ENCODE assay signal across 11 cellular contexts in genomic region chr2:38214209-38214717, GRCh38.
DNase-seq lines count a peak whose midpoint lies in the region; ATAC-seq and TF ChIP-seq lines count a peak whose summit lies in the region.
"Had no signal": no experiment of that assay in that cellular context is flagged by ENCODE, and none has a peak within 500 bp of the region (broad histone marks: within the 10 kb centered on the region; RNA-seq: fewer than 3 reads in every experiment).

No MANE protein-coding gene starts in this region.

- peak overlapping the region; percentile 74 for H3K27ac Mint-ChIP-seq in MCF 10A (ENCODE audit: low read depth, unreplicated experiment)
- no peak overlapping the region for H3K27ac Mint-ChIP-seq in stimulated activated effector memory CD8-positive, alpha-beta T cell treated with anti-CD3 and anti-CD28 coated beads, Interleukin-12 subunit alpha, Interleukin-12 subunit beta, amount 100 ng/mL, for 72 hours

- 90% methylated on average over 5 of the region's 5 CpGs for WGBS in mammary epithelial cell (ENCODE audit: low coverage, missing lambda C conversion rate)

- BruUV-seq in MCF 10A (replicated peaks; lab: Mats Ljungman, UMichigan) (no TSS peak), mammary epithelial cell (replicated peaks; lab: Mats Ljungman, UMichigan) (no TSS peak)

- peaks cover 18% of the 10 kb centered on the region for H3K4me1 ChIP-seq in mammary epithelial cell (ENCODE audit: insufficient read depth, low read length)

- dilution Hi-C loops in mammary epithelial cell (cut with HindIII; ENCODE audit: low sequenced_read_pairs): no loop called here

- no peaks in the 10 kb centered on the region for H3K9me3 ChIP-seq in mammary epithelial cell (replicated peaks; ENCODE audit: insufficient read depth, low read length)

- no peak overlapping the region for H3K4me3 Mint-ChIP-seq in MCF 10A (ENCODE audit: unreplicated experiment)
- peak overlapping the region; percentile 13 for H3K4me3 Mint-ChIP-seq in stimulated activated effector memory CD8-positive, alpha-beta T cell treated with anti-CD3 and anti-CD28 coated beads, Interleukin-12 subunit alpha, Interleukin-12 subunit beta, amount 100 ng/mL, for 72 hours

- TF ChIP-seq CTCF in MCF 10A (IDR thresholded peaks at IDR 0.05; ENCODE audit: unreplicated experiment) (no peak), mammary epithelial cell (conservative IDR thresholded peaks at IDR 0.05 in 1 of 2, IDR thresholded peaks at IDR 0.05 in 1 of 2; ENCODE audit: extremely low read depth in 1 of 2, insufficient read depth in 1 of 2, low read depth in 1 of 2, low read length in 2 of 2) (no peak)

- H2AFZ ChIP-seq in mammary epithelial cell (ENCODE audit: low read depth, low read length): no peak overlapping the region

- in situ Hi-C loops in mammary epithelial cell (cut with MboI; ENCODE audit: low sequenced_read_pairs in 2 of 2): no loop called here

- DNase-seq in MCF 10A (ENCODE audit: unreplicated experiment): no peak
- DNase-seq in mammary epithelial cell: no peak
- peak; percentile 87 for DNase-seq in NCI-H1694 treated with DMSO at 0.1 percent for 48 hours (lab: John Stamatoyannopoulos, UW)
- DNase-seq in amniotic epithelial cell (ENCODE audit: low read depth): peak; percentile 29
- DNase-seq in stimulated activated effector memory CD8-positive, alpha-beta T cell treated with anti-CD3 and anti-CD28 coated beads, Interleukin-12 subunit alpha, Interleukin-12 subunit beta, amount 100 ng/mL, for 72 hours (ENCODE audit: low spot score in 2 of 2): peak in 1 of 2 donors; percentile 53
- no peak for DNase-seq in SHP77 treated with DMSO at 0.1 percent for 48 hours (lab: John Stamatoyannopoulos, UW)
- DNase-seq in SKM-1 (lab: John Stamatoyannopoulos, UW; ENCODE audit: unreplicated experiment): no peak
- DNase-seq: aorta, dorsolateral prefrontal cortex, IMR-90 had no signal

- intact Hi-C loops in MCF 10A (cut with micrococcal nuclease) (no loop called here), mammary epithelial cell (cut with micrococcal nuclease) (no loop called here)

- peaks cover 4% of the 10 kb centered on the region for H3K9me3 Mint-ChIP-seq in MCF 10A (ENCODE audit: unreplicated experiment)
- H3K9me3 Mint-ChIP-seq in stimulated activated effector memory CD8-positive, alpha-beta T cell treated with anti-CD3 and anti-CD28 coated beads, Interleukin-12 subunit alpha, Interleukin-12 subunit beta, amount 100 ng/mL, for 72 hours: peaks cover 3% of the 10 kb centered on the region

- H3K4me1 Mint-ChIP-seq in MCF 10A (ENCODE audit: insufficient read depth, unreplicated experiment): peaks cover 44% of the 10 kb centered on the region
- H3K4me1 Mint-ChIP-seq in stimulated activated effector memory CD8-positive, alpha-beta T cell treated with anti-CD3 and anti-CD28 coated beads, Interleukin-12 subunit alpha, Interleukin-12 subunit beta, amount 100 ng/mL, for 72 hours: peaks cover 11% of the 10 kb centered on the region

- H3K36me3 Mint-ChIP-seq in MCF 10A (ENCODE audit: insufficient read depth, unreplicated experiment): peaks cover 4% of the 10 kb centered on the region
- H3K36me3 Mint-ChIP-seq in stimulated activated effector memory CD8-positive, alpha-beta T cell treated with anti-CD3 and anti-CD28 coated beads, Interleukin-12 subunit alpha, Interleukin-12 subunit beta, amount 100 ng/mL, for 72 hours: no peaks in the 10 kb centered on the region

- CTCF ChIA-PET in MCF 10A (lab: Yijun Ruan, JAX): interaction anchor here (0.5 kb wide), 1 partner anchor 416 kb away, joined by 3 read pairs; no protein-coding TSS in a partner anchor
- CTCF ChIA-PET in mammary epithelial cell (lab: Charles Lee; ENCODE audit: low non-redundant PET): no interaction called here

- ATAC-seq in stimulated activated effector memory CD8-positive, alpha-beta T cell treated with anti-CD3 and anti-CD28 coated beads, Interleukin-12 subunit alpha, Interleukin-12 subunit beta, amount 100 ng/mL, for 72 hours: peak; percentile 97
- no peak for ATAC-seq in HG03354 (IDR thresholded peaks at IDR 0.05; ENCODE audit: poor library complexity, severe bottlenecking, unreplicated experiment)

- no peaks in the 10 kb centered on the region for H3K36me3 ChIP-seq in mammary epithelial cell (ENCODE audit: insufficient read depth, low read length)

- H3K9ac ChIP-seq in mammary epithelial cell (ENCODE audit: insufficient read depth, low read length): no peak overlapping the region

- H3K4me3 ChIP-seq in mammary epithelial cell (replicated peaks in 1 of 3; ENCODE audit: insufficient read depth in 1 of 3, low read depth in 2 of 3, low read length in 3 of 3): no peak overlapping the region
- H3K4me3 ChIP-seq: dorsolateral prefrontal cortex had no signal

- H4K20me1 ChIP-seq in mammary epithelial cell (ENCODE audit: insufficient read depth, low read length): no peaks in the 10 kb centered on the region

- H3K79me2 ChIP-seq in mammary epithelial cell (ENCODE audit: insufficient read depth, low read length): no peaks in the 10 kb centered on the region

- no peak overlapping the region for H3K4me2 ChIP-seq in mammary epithelial cell (ENCODE audit: insufficient read depth, low read depth, low read length)

- POLR2A ChIA-PET in MCF 10A (lab: Yijun Ruan, JAX): interaction anchor here (0.9 to 4.3 kb wide), 3 partner anchors 11 to 26 kb away, joined by 5 to 36 read pairs (median 9); no protein-coding TSS in a partner anchor

- no peaks in the 10 kb centered on the region for H3K27me3 Mint-ChIP-seq in MCF 10A (ENCODE audit: insufficient read depth, unreplicated experiment)

- no peak overlapping the region for H3K27ac ChIP-seq in mammary epithelial cell (ENCODE audit: insufficient read depth, low read depth, low read length)
- H3K27ac ChIP-seq: dorsolateral prefrontal cortex had no signal

- no peaks in the 10 kb centered on the region for H3K27me3 ChIP-seq in mammary epithelial cell (ENCODE audit: insufficient read depth, low read length)

Comparison
In these comparisons a context has a peak if more than half of its experiments do, and no peak if none do; other contexts are left out.
1. DNase-seq: peak in NCI-H1694 treated with DMSO at 0.1 percent for 48 hours (single experiment) and amniotic epithelial cell (single experiment); none in MCF 10A (single experiment), mammary epithelial cell (single experiment), SHP77 treated with DMSO at 0.1 percent for 48 hours (single experiment) and SKM-1 (single experiment).